Comparison of ENCODE assay signal across 33 cellular contexts in genomic region chr1:22252902-22253790, GRCh38.
DNase-seq lines count a peak whose midpoint lies in the region; ATAC-seq, FAIRE-seq and TF ChIP-seq lines count a peak whose summit lies in the region.
"Had no signal": no experiment of that assay in that cellular context is flagged by ENCODE, and none has a peak within 500 bp of the region (broad histone marks: within the 10 kb centered on the region; RNA-seq: fewer than 3 reads in every experiment).

No MANE protein-coding gene starts in this region.

- H3K27ac ChIP-seq in astrocyte (ENCODE audit: low read depth, low read length) = no peak overlapping the region
- H3K27ac ChIP-seq: colonic mucosa, left ventricle myocardium inferior, ovary, Peyer's patch, VCaP had no signal

- no peak overlapping the region for H3K4me2 ChIP-seq in astrocyte (ENCODE audit: low read length)
- H3K4me2 ChIP-seq: A549 had no signal

- H3K36me3 Mint-ChIP-seq in astrocyte (ENCODE audit: low read depth, unreplicated experiment) (no peaks in the 10 kb centered on the region), mesothelial cell of epicardium (no peaks in the 10 kb centered on the region), progenitor cell of endocrine pancreas (ENCODE audit: insufficient read depth) (no peaks in the 10 kb centered on the region)
- H3K36me3 Mint-ChIP-seq: activated naive CD8-positive, alpha-beta T cell; CD8-positive, alpha-beta memory T cell; naive B cell; stimulated activated naive B cell treated with anti-CD40 and anti-IgM and Interleukin-4, amounts not matched to agents 10 μg/mL and 1 μg/mL and 100 μg/mL, for 72 hours had no signal

- FAIRE-seq in astrocyte (lab: Jason Lieb, UNC) = no peak
- FAIRE-seq: A549 had no signal

- H3K27ac Mint-ChIP-seq in astrocyte (ENCODE audit: unreplicated experiment) (peak overlapping the region; percentile 21), mesothelial cell of epicardium (peak overlapping the region; percentile 21), progenitor cell of endocrine pancreas (peak overlapping the region; percentile 37)
- H3K27ac Mint-ChIP-seq: activated CD4-positive, alpha-beta T cell treated with anti-CD3 and anti-CD28 coated beads for 36 hours; activated naive CD8-positive, alpha-beta T cell; CD8-positive, alpha-beta memory T cell; stimulated activated naive B cell treated with anti-CD40 and anti-IgM and Interleukin-4, amounts not matched to agents 10 μg/mL and 1 μg/mL and 100 μg/mL, for 72 hours had no signal

- H3K4me1 Mint-ChIP-seq in astrocyte (ENCODE audit: low read depth, unreplicated experiment) (peaks cover 43% of the 10 kb centered on the region), mesothelial cell of epicardium (peaks cover 57% of the 10 kb centered on the region), progenitor cell of endocrine pancreas (ENCODE audit: low read depth) (peaks cover 27% of the 10 kb centered on the region)
- H3K4me1 Mint-ChIP-seq: stimulated activated naive B cell treated with anti-CD40 and anti-IgM and Interleukin-4, amounts not matched to agents 10 μg/mL and 1 μg/mL and 100 μg/mL, for 72 hours had no signal

- intact Hi-C loops in left colon (cut with DNase I, micrococcal nuclease) = no loop called here

- no peaks in the 10 kb centered on the region for H3K9me3 Mint-ChIP-seq in astrocyte (ENCODE audit: unreplicated experiment)
- H3K9me3 Mint-ChIP-seq in mesothelial cell of epicardium = no peaks in the 10 kb centered on the region
- H3K9me3 Mint-ChIP-seq in progenitor cell of endocrine pancreas (ENCODE audit: low read depth) = no peaks in the 10 kb centered on the region
- H3K9me3 Mint-ChIP-seq: naive B cell; stimulated activated naive B cell treated with anti-CD40 and anti-IgM and Interleukin-4, amounts not matched to agents 10 μg/mL and 1 μg/mL and 100 μg/mL, for 72 hours had no signal

- H3K9me3 ChIP-seq in astrocyte (ENCODE audit: insufficient read depth, low read depth, low read length) = no peaks in the 10 kb centered on the region
- H3K9me3 ChIP-seq: A549, BE2C, colonic mucosa, left ventricle myocardium inferior, ovary, Peyer's patch had no signal

- no peaks in the 10 kb centered on the region for H3K36me3 ChIP-seq in astrocyte (ENCODE audit: insufficient read depth, low read length)
- H3K36me3 ChIP-seq: BE2C, colonic mucosa, left ventricle myocardium inferior, ovary, Peyer's patch had no signal

- no peak overlapping the region for H3K4me3 ChIP-seq in astrocyte (ENCODE audit: insufficient read depth, low read depth, low read length)
- H3K4me3 ChIP-seq: A549, colonic mucosa, left ventricle myocardium inferior, ovary, Peyer's patch, skin epidermis had no signal

- no peaks in the 10 kb centered on the region for H4K20me1 ChIP-seq in astrocyte (ENCODE audit: insufficient read depth, low read length)

- no peaks in the 10 kb centered on the region for H3K79me2 ChIP-seq in astrocyte (ENCODE audit: insufficient read depth, low read length)

- H2AFZ ChIP-seq in astrocyte (ENCODE audit: low read depth, low read length) = no peak overlapping the region

- H3K4me1 ChIP-seq in astrocyte (ENCODE audit: insufficient read depth, low read length) = no peaks in the 10 kb centered on the region
- H3K4me1 ChIP-seq: BE2C, left ventricle myocardium inferior had no signal

- TF ChIP-seq CTCF in astrocyte (IDR thresholded peaks at IDR 0.05; ENCODE audit: insufficient read depth, low read depth, low read length) (no peak), mesothelial cell of epicardium (IDR thresholded peaks at IDR 0.05; ENCODE audit: unreplicated experiment) (no peak), progenitor cell of endocrine pancreas (IDR thresholded peaks at IDR 0.05; ENCODE audit: unreplicated experiment) (no peak)

- peaks cover 10% of the 10 kb centered on the region for H3K27me3 Mint-ChIP-seq in astrocyte (ENCODE audit: low read depth, unreplicated experiment)
- H3K27me3 Mint-ChIP-seq in mesothelial cell of epicardium (ENCODE audit: low read depth) = peaks cover 1% of the 10 kb centered on the region
- peaks cover 65% of the 10 kb centered on the region for H3K27me3 Mint-ChIP-seq in progenitor cell of endocrine pancreas

- H3K27me3 ChIP-seq in astrocyte (ENCODE audit: insufficient read depth, low read length) = peaks cover 20% of the 10 kb centered on the region
- H3K27me3 ChIP-seq: BE2C, colonic mucosa, ovary, Peyer's patch had no signal

- ATAC-seq in GM19397 (IDR thresholded peaks at IDR 0.05; ENCODE audit: unreplicated experiment) = no peak
- ATAC-seq in left colon = no peak
- ATAC-seq: A549; activated CD4-positive, alpha-beta T cell treated with anti-CD3 and anti-CD28 coated beads for 36 hours; stimulated activated naive B cell treated with anti-CD40 and anti-IgM and Interleukin-4, amounts not matched to agents 10 μg/mL and 1 μg/mL and 100 μg/mL, for 72 hours had no signal

- H3K9ac ChIP-seq in astrocyte (ENCODE audit: low read length) = no peak overlapping the region

- H3K4me3 Mint-ChIP-seq in astrocyte (ENCODE audit: unreplicated experiment) (no peak overlapping the region), mesothelial cell of epicardium (no peak overlapping the region), progenitor cell of endocrine pancreas (ENCODE audit: low read depth) (no peak overlapping the region)
- H3K4me3 Mint-ChIP-seq: activated CD4-positive, alpha-beta T cell treated with anti-CD3 and anti-CD28 coated beads for 36 hours; activated naive CD8-positive, alpha-beta T cell; CD8-positive, alpha-beta memory T cell; stimulated activated naive B cell treated with anti-CD40 and anti-IgM and Interleukin-4, amounts not matched to agents 10 μg/mL and 1 μg/mL and 100 μg/mL, for 72 hours had no signal

- DNase-seq in EH (ENCODE audit: low read depth) (peak; percentile 33), astrocyte (ENCODE audit: low read depth) (no peak), mesothelial cell of epicardium (ENCODE audit: low spot score in 2 of 2, unreplicated experiment in 2 of 2) (no peak), progenitor cell of endocrine pancreas (ENCODE audit: low spot score, unreplicated experiment) (no peak), left colon (no peak), COLO668 (lab: John Stamatoyannopoulos, UW; ENCODE audit: unreplicated experiment) (no peak)
- DNase-seq in activated CD4-positive, alpha-beta T cell treated with anti-CD3 and anti-CD28 coated beads for 48 hours = no peak
- DNase-seq: activated CD4-positive, alpha-beta T cell treated with anti-CD3 and anti-CD28 coated beads for 36 hours; activated CD8-positive, alpha-beta memory T cell treated with anti-CD3 and anti-CD28 coated beads for 24 hours; activated effector memory CD4-positive, alpha-beta T cell treated with Interleukin-2 at 50 U/mL for 16 hours; activated T-cell treated with anti-CD3 and anti-CD28 coated beads for 4 hours; BE2C; CD8-positive, alpha-beta memory T cell; colonic mucosa; effector CD4-positive, alpha-beta T cell; IMR-90; left ventricle myocardium inferior; MV-4-11; naive B cell; NCI-H1436; NCI-H2081 treated with DMSO at 0.1 percent for 48 hours; NCI-H226; NCI-H526 treated with DMSO at 0.1 percent for 48 hours; ovary; Peyer's patch; retina; stimulated activated naive B cell treated with anti-CD40 and anti-IgM and Interleukin-4, amounts not matched to agents 10 μg/mL and 1 μg/mL and 100 μg/mL, for 72 hours; substantia nigra had no signal
